ENCODE assay signal across 11 cellular contexts in the genomic region with DNA sequence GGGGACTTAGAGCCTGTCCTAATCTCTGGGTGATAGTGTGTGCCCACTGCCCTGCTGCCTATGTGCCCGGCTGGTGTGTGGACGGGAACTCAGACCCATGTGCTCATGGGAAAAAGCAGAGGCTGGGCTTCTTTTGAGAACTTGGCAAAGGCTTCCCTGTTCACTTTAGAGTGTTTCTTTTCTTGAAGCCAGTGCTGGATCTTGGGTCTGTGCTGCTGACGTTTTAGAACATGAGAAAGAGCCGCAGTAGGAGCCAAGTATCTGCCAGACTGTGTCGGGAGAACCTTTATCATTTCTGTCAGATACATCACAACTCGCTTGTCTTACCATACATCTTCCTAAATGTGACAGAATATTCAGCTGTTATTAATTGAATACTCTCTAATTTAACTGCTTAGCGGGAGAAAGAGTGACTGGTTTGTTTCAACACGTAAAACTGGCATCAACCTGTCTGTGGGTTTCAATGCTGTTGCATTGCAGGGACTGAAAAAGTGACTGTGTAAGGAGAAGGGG.
DNase-seq lines count a peak whose midpoint lies in the region; TF ChIP-seq lines count a peak whose summit lies in the region.
"Had no signal": no experiment of that assay in that cellular context is flagged by ENCODE, and none has a peak within 500 bp of the region (broad histone marks: within the 10 kb centered on the region; RNA-seq: fewer than 3 reads in every experiment).

No MANE protein-coding gene starts in this region.

- H3K36me3 ChIP-seq in ascending aorta (no peaks in the 10 kb centered on the region), neural progenitor cell (no peaks in the 10 kb centered on the region)

- peaks cover 9% of the 10 kb centered on the region for H3K27me3 Mint-ChIP-seq in neural progenitor cell (ENCODE audit: insufficient read depth, low read depth)
- no peaks in the 10 kb centered on the region for H3K27me3 Mint-ChIP-seq in type B pancreatic cell
- H3K27me3 Mint-ChIP-seq in activated naive CD8-positive, alpha-beta T cell treated with anti-CD3 and anti-CD28 coated beads for 36 hours = peaks cover 6% of the 10 kb centered on the region

- H3K27ac ChIP-seq in ascending aorta (peak overlapping the region; percentile 84), neural progenitor cell (no peak overlapping the region)

- TF ChIP-seq CTCF in ascending aorta (IDR thresholded peaks at IDR 0.05) (no peak), neural progenitor cell (IDR thresholded peaks at IDR 0.05) (no peak), type B pancreatic cell (conservative IDR thresholded peaks at IDR 0.05) (no peak)

- peak overlapping the region; percentile 61 for H3K27ac Mint-ChIP-seq in neural progenitor cell
- peak overlapping the region; percentile 72 for H3K27ac Mint-ChIP-seq in type B pancreatic cell
- no peak overlapping the region for H3K27ac Mint-ChIP-seq in activated naive CD8-positive, alpha-beta T cell treated with anti-CD3 and anti-CD28 coated beads for 36 hours
- H3K27ac Mint-ChIP-seq: naive B cell had no signal

- H3K27me3 ChIP-seq in ascending aorta (no peaks in the 10 kb centered on the region), neural progenitor cell (no peaks in the 10 kb centered on the region)

- H3K4me3 Mint-ChIP-seq in neural progenitor cell (no peak overlapping the region), type B pancreatic cell (peak overlapping the region; percentile 71)
- H3K4me3 Mint-ChIP-seq in activated naive CD8-positive, alpha-beta T cell treated with anti-CD3 and anti-CD28 coated beads for 36 hours = no peak overlapping the region
- H3K4me3 Mint-ChIP-seq: naive B cell had no signal

- H3K9me3 ChIP-seq in ascending aorta = no peaks in the 10 kb centered on the region
- H3K9me3 ChIP-seq in neural progenitor cell (ENCODE audit: low read depth) = no peaks in the 10 kb centered on the region

- H3K79me2 ChIP-seq in neural progenitor cell (ENCODE audit: low read depth) = peaks cover 83% of the 10 kb centered on the region

- H3K4me2 ChIP-seq in neural progenitor cell = no peak overlapping the region

- peaks cover 93% of the 10 kb centered on the region for H4K20me1 ChIP-seq in neural progenitor cell (ENCODE audit: low read depth)

- H3K4me1 Mint-ChIP-seq in neural progenitor cell (peaks cover 51% of the 10 kb centered on the region), type B pancreatic cell (ENCODE audit: unreplicated experiment) (peaks cover 63% of the 10 kb centered on the region)
- H3K4me1 Mint-ChIP-seq in activated naive CD8-positive, alpha-beta T cell treated with anti-CD3 and anti-CD28 coated beads for 36 hours = no peaks in the 10 kb centered on the region
- H3K4me1 Mint-ChIP-seq: naive B cell had no signal

- H3K9me3 Mint-ChIP-seq in neural progenitor cell (no peaks in the 10 kb centered on the region), type B pancreatic cell (peaks cover 5% of the 10 kb centered on the region)
- no peaks in the 10 kb centered on the region for H3K9me3 Mint-ChIP-seq in activated naive CD8-positive, alpha-beta T cell treated with anti-CD3 and anti-CD28 coated beads for 36 hours
- H3K9me3 Mint-ChIP-seq: naive B cell had no signal

- peaks cover 16% of the 10 kb centered on the region for H3K36me3 Mint-ChIP-seq in neural progenitor cell
- H3K36me3 Mint-ChIP-seq in type B pancreatic cell = peaks cover 41% of the 10 kb centered on the region
- no peaks in the 10 kb centered on the region for H3K36me3 Mint-ChIP-seq in activated naive CD8-positive, alpha-beta T cell treated with anti-CD3 and anti-CD28 coated beads for 36 hours
- H3K36me3 Mint-ChIP-seq: naive B cell had no signal

- no peak overlapping the region for H3K9ac ChIP-seq in neural progenitor cell

- H3F3A ChIP-seq in neural progenitor cell (ENCODE audit: low read depth) = no peaks in the 10 kb centered on the region

- intact Hi-C loops in ascending aorta (cut with DNase I) (loop anchor here (5.0 kb wide), 1 partner anchor 33 kb away; no protein-coding TSS in a partner anchor), head of caudate nucleus (cut with DNase I) (no loop called here)

- no peak overlapping the region for H2AFZ ChIP-seq in neural progenitor cell (replicated peaks)

- DNase-seq in ascending aorta (ENCODE audit: low spot score in 2 of 2) (peak in 1 of 2 donors; percentile 78), head of caudate nucleus (peak in 31 of 42 donors; percentile 14 to 68 (median 37)), neural progenitor cell (ENCODE audit: low spot score) (no peak), type B pancreatic cell (ENCODE audit: extremely low spot score, unreplicated experiment) (no peak), HPDE6-E6E7 (ENCODE audit: extremely low spot score) (no peak), KG1 (lab: John Stamatoyannopoulos, UW) (no peak)
- no peak for DNase-seq in stimulated activated naive CD4-positive, alpha-beta T cell treated with Interleukin-2 at 50 U/mL for 16 hours (lab: John Stamatoyannopoulos, UW)
- no peak for DNase-seq in activated naive CD8-positive, alpha-beta T cell treated with anti-CD3 and anti-CD28 coated beads for 36 hours
- DNase-seq: DMS79, naive B cell, SHP77 treated with DMSO at 0.1 percent for 48 hours had no signal

- H3K4me3 ChIP-seq in ascending aorta (peak overlapping the region; percentile 4 to 45), neural progenitor cell (no peak overlapping the region)

- H3K4me1 ChIP-seq in ascending aorta = peaks cover 0 to 13% of the 10 kb centered on the region in 2 donors
- H3K4me1 ChIP-seq in neural progenitor cell = peaks cover 12% of the 10 kb centered on the region

Comparison
In these comparisons a context has a peak if more than half of its experiments do, and no peak if none do; other contexts are left out.
1. DNase-seq: peak in head of caudate nucleus (31 of 42); none in neural progenitor cell (single experiment), type B pancreatic cell (single experiment), HPDE6-E6E7 (single experiment), stimulated activated naive CD4-positive, alpha-beta T cell treated with Interleukin-2 at 50 U/mL for 16 hours (single experiment), activated naive CD8-positive, alpha-beta T cell treated with anti-CD3 and anti-CD28 coated beads for 36 hours (single experiment) and KG1 (single experiment).